Comparison of ENCODE assay signal across 8 cellular contexts in genomic region chr17:31009036-31009702, GRCh38. TPM values are rescaled to one million over a fixed set of nuclear protein-coding genes. Genes with fewer than 3 reads are reported as not detected.
DNase-seq lines count a peak whose midpoint lies in the region; ATAC-seq and TF ChIP-seq lines count a peak whose summit lies in the region.
"Not testable (repeated sequence)": the region's sequence is repeated elsewhere in the genome, so short reads cannot be mapped to it uniquely, and the experiment has no call there.

No MANE protein-coding gene starts in this region.

- peak overlapping the region; percentile 78 for H3K9ac ChIP-seq in muscle layer of colon (ENCODE audit: low read length)

- not testable (repeated sequence) for H3K36me3 Mint-ChIP-seq in GM23338 (ENCODE audit: low read depth)

- H3K27ac Mint-ChIP-seq in GM23338, result not testable (repeated sequence)

- H3K4me3 ChIP-seq in AG04449 (ENCODE audit: low read depth, low read length) (peak overlapping the region; percentile 49), GM23338 (peak overlapping the region; percentile 83), RWPE2 (ENCODE audit: severe bottlenecking) (peak overlapping the region; percentile 53), right atrium auricular region (peak overlapping the region; percentile 67), muscle layer of colon (ENCODE audit: low read depth in 1 of 2, low read length in 2 of 2) (peak overlapping the region; percentile 75 to 91)

- H3K4me3 Mint-ChIP-seq in GM23338, result peak overlapping the region; percentile 93

- H3K9me2 ChIP-seq in GM23338 (ENCODE audit: insufficient read depth), result not testable (repeated sequence)

- TF ChIP-seq CTCF in AG04449 (IDR thresholded peaks at IDR 0.05; ENCODE audit: insufficient read depth, low read length, missing control alignments); GM23338 (conservative IDR thresholded peaks at IDR 0.05; ENCODE audit: low read depth in 2 of 2); RWPE2 (IDR thresholded peaks at IDR 0.05; ENCODE audit: poor library complexity, severe bottlenecking); right atrium auricular region (IDR thresholded peaks at IDR 0.05): not testable (repeated sequence)

- CTCF ChIA-PET in AG04449 (lab: Yijun Ruan, JAX), result interaction anchor here (1.2 to 1.3 kb wide), 2 partner anchors 22 to 208 kb away, joined by 3 read pairs; no protein-coding TSS in a partner anchor

- peaks cover 42% of the 10 kb centered on the region for H3K27me3 ChIP-seq in GM23338 (ENCODE audit: insufficient read depth)
- not testable (repeated sequence) for H3K27me3 ChIP-seq in RWPE2 (ENCODE audit: insufficient read depth, poor library complexity, severe bottlenecking); right atrium auricular region; muscle layer of colon (ENCODE audit: control insufficient read depth in 1 of 2, insufficient read depth in 2 of 2, low read length in 2 of 2)

- H3K4me1 Mint-ChIP-seq in GM23338, result peaks cover 15% of the 10 kb centered on the region

- not testable (repeated sequence) for H3K36me3 ChIP-seq in GM23338 (ENCODE audit: insufficient read depth); RWPE2 (ENCODE audit: low read depth); right atrium auricular region; muscle layer of colon (ENCODE audit: insufficient read depth, low read length)

- not testable (repeated sequence) for H3K27ac ChIP-seq in GM23338 (ENCODE audit: low read depth)
- H3K27ac ChIP-seq in RWPE2 (ENCODE audit: poor library complexity, severe bottlenecking) (peak overlapping the region; percentile 13), right atrium auricular region (peak overlapping the region; percentile 87 to 92), muscle layer of colon (ENCODE audit: low read depth, low read length) (peak overlapping the region; percentile 85)

- peak overlapping the region; percentile 89 for H3K4me2 ChIP-seq in GM23338

- not testable (repeated sequence) for DNase-seq in AG04449 (ENCODE audit: low read depth, low spot score); GM23338 (ENCODE audit: low spot score); RWPE2 (ENCODE audit: low spot score); right atrium auricular region (ENCODE audit: low spot score)
- DNase-seq in activated effector memory CD4-positive, alpha-beta T cell treated with Interleukin-2 at 50 U/mL for 16 hours, result peak; percentile 16
- peak; percentile 2 for DNase-seq in dermis blood vessel endothelial cell
- peak; percentile 7 for DNase-seq in stimulated activated CD4-positive, alpha-beta T cell treated with anti-CD3 and anti-CD28 coated beads, Interleukin-4, amount 100 ng/mL, for 1 hour

- not testable (repeated sequence) for H3K9me3 ChIP-seq in RWPE2 (ENCODE audit: severe bottlenecking); right atrium auricular region; muscle layer of colon (ENCODE audit: low read length)

- not testable (repeated sequence) for H4K20me1 ChIP-seq in GM23338 (replicated peaks; ENCODE audit: insufficient read depth)

- H3K79me2 ChIP-seq in GM23338 (replicated peaks; ENCODE audit: insufficient read depth), result not testable (repeated sequence)

- not testable (repeated sequence) for H3F3A ChIP-seq in GM23338 (replicated peaks; ENCODE audit: low read depth)

- H3K27me3 Mint-ChIP-seq in GM23338 (ENCODE audit: insufficient read depth, low read depth, poor library complexity), result peaks cover 27% of the 10 kb centered on the region

- not testable (repeated sequence) for H3K4me1 ChIP-seq in GM23338 (ENCODE audit: insufficient read depth); RWPE2 (ENCODE audit: insufficient read depth, poor library complexity, severe bottlenecking); right atrium auricular region; muscle layer of colon (ENCODE audit: insufficient read depth, low read length)

- peak overlapping the region; percentile 94 for H2AFZ ChIP-seq in GM23338

- ATAC-seq in GM23338 (peak; percentile 43), RWPE2 (ENCODE audit: low read depth) (peak; percentile 47)

- not testable (repeated sequence) for H3K9me3 Mint-ChIP-seq in GM23338

- POLR2A ChIA-PET in AG04449 (lab: Yijun Ruan, JAX), result not testable (repeated sequence)

TF ChIP-seq in GM23338, 12 proteins besides CTCF, POLR2A, EP300 and RAD21:
- peak; percentile 19 for TF ChIP-seq EZH2 (IDR thresholded peaks at IDR 0.05; ENCODE audit: low read depth, unreplicated experiment)

RNA-seq across cellular contexts. Expression of gene RNF135, which starts 38.3 kb away (rescaled TPM):
- total RNA-seq in GM23338 (2014; rRNA removed; shearing (Covaris generic)), result 3.7 and 9.4 TPM in 2 replicates
- polyA plus RNA-seq in GM23338 (2016; fragmentation: Nextera tagmentation; extraction: Ambion mirVana), result 6.8 and 9.8 TPM in 2 replicates
- total RNA-seq in dermis blood vessel endothelial cell, result 4.1 and 5.6 TPM in 2 replicates
- total RNA-seq in right atrium auricular region, result 10 to 100 TPM in 1 of 2 donors, 1 to 10 TPM in 1; 6.9 to 13.1 TPM
